Comparison of ENCODE assay signal across 1 cellular context in the genomic region with DNA sequence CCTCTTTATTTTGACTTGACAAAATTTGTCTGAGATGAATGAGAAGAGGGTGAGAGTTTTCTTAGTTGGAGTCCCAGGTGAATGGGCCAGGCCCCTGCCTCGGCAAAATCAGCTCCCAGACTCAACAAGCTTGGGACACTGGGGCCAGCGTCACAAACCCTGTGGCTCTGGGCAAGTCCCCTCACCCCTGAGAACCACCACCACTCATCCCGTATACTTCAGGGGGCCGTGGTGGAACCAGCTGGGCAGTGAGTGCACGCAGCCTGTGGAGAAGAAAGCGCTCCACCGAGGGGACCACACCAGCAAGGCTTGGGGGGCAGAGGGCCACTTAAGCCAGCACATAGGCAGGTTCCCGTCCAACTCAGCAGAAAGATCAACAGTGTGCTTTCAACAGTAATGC.
TF ChIP-seq lines count a peak whose summit lies in the region.

No MANE protein-coding gene starts in this region.

TF ChIP-seq in WTC11, 78 proteins besides CTCF, POLR2A, EP300 and RAD21 (continued from another document):
- TF ChIP-seq RELA (CRISPR knock-in tag; IDR thresholded peaks at IDR 0.05; ENCODE audit: borderline replicate concordance) (no peak), ZNF416 (CRISPR knock-in tag; IDR thresholded peaks at IDR 0.05) (no peak), E2F5 (CRISPR knock-in tag; IDR thresholded peaks at IDR 0.05) (no peak), ZNF396 (CRISPR knock-in tag; IDR thresholded peaks at IDR 0.05; ENCODE audit: borderline replicate concordance) (no peak)
- TF ChIP-seq, protein P1, sequence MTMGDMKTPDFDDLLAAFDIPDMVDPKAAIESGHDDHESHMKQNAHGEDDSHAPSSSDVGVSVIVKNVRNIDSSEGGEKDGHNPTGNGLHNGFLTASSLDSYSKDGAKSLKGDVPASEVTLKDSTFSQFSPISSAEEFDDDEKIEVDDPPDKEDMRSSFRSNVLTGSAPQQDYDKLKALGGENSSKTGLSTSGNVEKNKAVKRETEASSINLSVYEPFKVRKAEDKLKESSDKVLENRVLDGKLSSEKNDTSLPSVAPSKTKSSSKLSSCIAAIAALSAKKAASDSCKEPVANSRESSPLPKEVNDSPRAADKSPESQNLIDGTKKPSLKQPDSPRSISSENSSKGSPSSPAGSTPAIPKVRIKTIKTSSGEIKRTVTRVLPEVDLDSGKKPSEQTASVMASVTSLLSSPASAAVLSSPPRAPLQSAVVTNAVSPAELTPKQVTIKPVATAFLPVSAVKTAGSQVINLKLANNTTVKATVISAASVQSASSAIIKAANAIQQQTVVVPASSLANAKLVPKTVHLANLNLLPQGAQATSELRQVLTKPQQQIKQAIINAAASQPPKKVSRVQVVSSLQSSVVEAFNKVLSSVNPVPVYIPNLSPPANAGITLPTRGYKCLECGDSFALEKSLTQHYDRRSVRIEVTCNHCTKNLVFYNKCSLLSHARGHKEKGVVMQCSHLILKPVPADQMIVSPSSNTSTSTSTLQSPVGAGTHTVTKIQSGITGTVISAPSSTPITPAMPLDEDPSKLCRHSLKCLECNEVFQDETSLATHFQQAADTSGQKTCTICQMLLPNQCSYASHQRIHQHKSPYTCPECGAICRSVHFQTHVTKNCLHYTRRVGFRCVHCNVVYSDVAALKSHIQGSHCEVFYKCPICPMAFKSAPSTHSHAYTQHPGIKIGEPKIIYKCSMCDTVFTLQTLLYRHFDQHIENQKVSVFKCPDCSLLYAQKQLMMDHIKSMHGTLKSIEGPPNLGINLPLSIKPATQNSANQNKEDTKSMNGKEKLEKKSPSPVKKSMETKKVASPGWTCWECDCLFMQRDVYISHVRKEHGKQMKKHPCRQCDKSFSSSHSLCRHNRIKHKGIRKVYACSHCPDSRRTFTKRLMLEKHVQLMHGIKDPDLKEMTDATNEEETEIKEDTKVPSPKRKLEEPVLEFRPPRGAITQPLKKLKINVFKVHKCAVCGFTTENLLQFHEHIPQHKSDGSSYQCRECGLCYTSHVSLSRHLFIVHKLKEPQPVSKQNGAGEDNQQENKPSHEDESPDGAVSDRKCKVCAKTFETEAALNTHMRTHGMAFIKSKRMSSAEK (CRISPR knock-in tag; IDR thresholded peaks at IDR 0.05; ENCODE audit: borderline replicate concordance), result no peak
- TF ChIP-seq, protein P2, sequence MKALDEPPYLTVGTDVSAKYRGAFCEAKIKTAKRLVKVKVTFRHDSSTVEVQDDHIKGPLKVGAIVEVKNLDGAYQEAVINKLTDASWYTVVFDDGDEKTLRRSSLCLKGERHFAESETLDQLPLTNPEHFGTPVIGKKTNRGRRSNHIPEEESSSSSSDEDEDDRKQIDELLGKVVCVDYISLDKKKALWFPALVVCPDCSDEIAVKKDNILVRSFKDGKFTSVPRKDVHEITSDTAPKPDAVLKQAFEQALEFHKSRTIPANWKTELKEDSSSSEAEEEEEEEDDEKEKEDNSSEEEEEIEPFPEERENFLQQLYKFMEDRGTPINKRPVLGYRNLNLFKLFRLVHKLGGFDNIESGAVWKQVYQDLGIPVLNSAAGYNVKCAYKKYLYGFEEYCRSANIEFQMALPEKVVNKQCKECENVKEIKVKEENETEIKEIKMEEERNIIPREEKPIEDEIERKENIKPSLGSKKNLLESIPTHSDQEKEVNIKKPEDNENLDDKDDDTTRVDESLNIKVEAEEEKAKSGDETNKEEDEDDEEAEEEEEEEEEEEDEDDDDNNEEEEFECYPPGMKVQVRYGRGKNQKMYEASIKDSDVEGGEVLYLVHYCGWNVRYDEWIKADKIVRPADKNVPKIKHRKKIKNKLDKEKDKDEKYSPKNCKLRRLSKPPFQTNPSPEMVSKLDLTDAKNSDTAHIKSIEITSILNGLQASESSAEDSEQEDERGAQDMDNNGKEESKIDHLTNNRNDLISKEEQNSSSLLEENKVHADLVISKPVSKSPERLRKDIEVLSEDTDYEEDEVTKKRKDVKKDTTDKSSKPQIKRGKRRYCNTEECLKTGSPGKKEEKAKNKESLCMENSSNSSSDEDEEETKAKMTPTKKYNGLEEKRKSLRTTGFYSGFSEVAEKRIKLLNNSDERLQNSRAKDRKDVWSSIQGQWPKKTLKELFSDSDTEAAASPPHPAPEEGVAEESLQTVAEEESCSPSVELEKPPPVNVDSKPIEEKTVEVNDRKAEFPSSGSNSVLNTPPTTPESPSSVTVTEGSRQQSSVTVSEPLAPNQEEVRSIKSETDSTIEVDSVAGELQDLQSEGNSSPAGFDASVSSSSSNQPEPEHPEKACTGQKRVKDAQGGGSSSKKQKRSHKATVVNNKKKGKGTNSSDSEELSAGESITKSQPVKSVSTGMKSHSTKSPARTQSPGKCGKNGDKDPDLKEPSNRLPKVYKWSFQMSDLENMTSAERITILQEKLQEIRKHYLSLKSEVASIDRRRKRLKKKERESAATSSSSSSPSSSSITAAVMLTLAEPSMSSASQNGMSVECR (CRISPR knock-in tag; IDR thresholded peaks at IDR 0.05; ENCODE audit: borderline replicate concordance), result no peak
- TF ChIP-seq, protein P3, sequence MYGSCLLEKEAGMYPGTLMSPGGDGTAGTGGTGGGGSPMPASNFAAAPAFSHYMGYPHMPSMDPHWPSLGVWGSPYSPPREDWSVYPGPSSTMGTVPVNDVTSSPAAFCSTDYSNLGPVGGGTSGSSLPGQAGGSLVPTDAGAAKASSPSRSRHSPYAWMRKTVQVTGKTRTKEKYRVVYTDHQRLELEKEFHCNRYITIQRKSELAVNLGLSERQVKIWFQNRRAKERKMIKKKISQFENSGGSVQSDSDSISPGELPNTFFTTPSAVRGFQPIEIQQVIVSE (CRISPR knock-in tag; IDR thresholded peaks at IDR 0.05; ENCODE audit: borderline replicate concordance), result no peak
